Comparison of ENCODE assay signal across 8 cellular contexts in genomic region chr22:35540600-35541253, GRCh38. TPM values are rescaled to one million over a fixed set of nuclear protein-coding genes. Genes with fewer than 3 reads are reported as not detected.
DNase-seq lines count a peak whose midpoint lies in the region; ATAC-seq, FAIRE-seq and TF ChIP-seq lines count a peak whose summit lies in the region.

Gene RASD2, plus strand, starts transcription at chr22:35540831. Its CDS starts 5,979 bp downstream, at chr22:35546810.

- no peak within 1 kb of the TSS for H3K9ac ChIP-seq in iPS-20b (ENCODE audit: low read depth, low read length)
- no peak within 1 kb of the TSS for H3K9ac ChIP-seq in smooth muscle cell (ENCODE audit: low read depth)

- peaks cover 15% of the 10 kb centered on the region for H3K4me1 ChIP-seq in A549
- H3K4me1 ChIP-seq in Panc1 (ENCODE audit: control insufficient read depth, insufficient read depth, low read length) = peaks cover 14% of the 10 kb centered on the region
- peaks cover 12% of the 10 kb centered on the region for H3K4me1 ChIP-seq in iPS-20b (ENCODE audit: insufficient read depth, low read length)
- H3K4me1 ChIP-seq in smooth muscle cell (ENCODE audit: low read depth) = peaks cover 5% of the 10 kb centered on the region

- H3K4me2 ChIP-seq in A549 (peak within 1 kb of the TSS; percentile 98), smooth muscle cell (peak within 1 kb of the TSS; percentile 96)

- DNase-seq in A549 (ENCODE audit: low read depth in 1 of 2, low spot score in 1 of 2) (peak; percentile 51 to 57), Panc1 (ENCODE audit: low read depth, low spot score) (no peak), smooth muscle cell (lab: John Stamatoyannopoulos, UW; ENCODE audit: unreplicated experiment) (peak; percentile 44)

- H2AFZ ChIP-seq in smooth muscle cell (ENCODE audit: low read depth) = peak within 1 kb of the TSS; percentile 79

- BruUV-seq in Panc1 (replicated peaks; lab: Mats Ljungman, UMichigan) = no TSS peak

- TF ChIP-seq RAD21 in A549 (conservative IDR thresholded peaks at IDR 0.05 in 1 of 2, IDR thresholded peaks at IDR 0.05 in 1 of 2) = no peak

- no peaks in the 10 kb centered on the region for H3K79me2 ChIP-seq in smooth muscle cell (ENCODE audit: low read depth)

- H3K36me3 ChIP-seq in Panc1 (ENCODE audit: control insufficient read depth, insufficient read depth, low read length) (no peaks in the 10 kb centered on the region), iPS-20b (ENCODE audit: insufficient read depth, low read depth, low read length) (no peaks in the 10 kb centered on the region), smooth muscle cell (ENCODE audit: low read depth) (no peaks in the 10 kb centered on the region)

- no peaks in the 10 kb centered on the region for H3K27me3 ChIP-seq in Panc1 (ENCODE audit: control insufficient read depth, insufficient read depth, low read length)
- H3K27me3 ChIP-seq in iPS-20b (ENCODE audit: insufficient read depth, low read length) = peaks cover 59% of the 10 kb centered on the region
- peaks cover 42% of the 10 kb centered on the region for H3K27me3 ChIP-seq in smooth muscle cell (ENCODE audit: low read depth)

- no peaks in the 10 kb centered on the region for H4K20me1 ChIP-seq in smooth muscle cell (ENCODE audit: low read depth)

- no peak for TF ChIP-seq EP300 in A549 (IDR thresholded peaks at IDR 0.05)

- intact Hi-C loops in Panc1 (cut with micrococcal nuclease; ENCODE audit: unreplicated experiment) = no loop called here

- WGBS in A549 (ENCODE audit: missing lambda C conversion rate) = 0% methylated on average over 9 of the region's 49 CpGs
- WGBS in smooth muscle cell (ENCODE audit: low lambda C conversion rate) = 2% methylated on average over 31 of the region's 49 CpGs

- no peaks in the 10 kb centered on the region for H3K9me3 ChIP-seq in A549
- no peaks in the 10 kb centered on the region for H3K9me3 ChIP-seq in Panc1 (ENCODE audit: control insufficient read depth, insufficient read depth, low read depth, low read length)
- H3K9me3 ChIP-seq in iPS-20b (ENCODE audit: insufficient read depth, low read depth, low read length) = no peaks in the 10 kb centered on the region
- H3K9me3 ChIP-seq in smooth muscle cell (replicated peaks; ENCODE audit: low read depth) = no peaks in the 10 kb centered on the region

- POLR2A ChIA-PET in A549 (lab: Yijun Ruan, JAX) (no interaction called here), Panc1 (lab: Charles Lee) (no interaction called here)

- H3K4me3 ChIP-seq in A549 (peak within 1 kb of the TSS; percentile 65), Panc1 (ENCODE audit: low read depth in 2 of 2, low read length in 2 of 2) (peak within 1 kb of the TSS; percentile 54 to 75), iPS-20b (ENCODE audit: low read length) (peak within 1 kb of the TSS; percentile 74), smooth muscle cell (peak within 1 kb of the TSS; percentile 56)

- H3F3A ChIP-seq in smooth muscle cell (ENCODE audit: low read depth) = no peaks in the 10 kb centered on the region

- TF ChIP-seq POLR2A in A549 (IDR thresholded peaks at IDR 0.05; ENCODE audit: low read length) = no peak

- peak; percentile 65 to 68 for ATAC-seq in A549
- peak; percentile 19 for ATAC-seq in GM18907 (IDR thresholded peaks at IDR 0.05; ENCODE audit: unreplicated experiment)
- ATAC-seq in Panc1 = peak; percentile 75
- ATAC-seq in GM21576 (IDR thresholded peaks at IDR 0.05; ENCODE audit: unreplicated experiment) = no peak
- ATAC-seq in HG03097 (IDR thresholded peaks at IDR 0.05; ENCODE audit: low FRiP score, unreplicated experiment) = no peak

- CTCF ChIA-PET in A549 (lab: Yijun Ruan, JAX) = interaction anchor here (1.4 to 3.7 kb wide), 5 partner anchors 9 to 190 kb away, joined by 4 to 15 read pairs (median 7); no protein-coding TSS in a partner anchor
- CTCF ChIA-PET in Panc1 (lab: Charles Lee) = no interaction called here

- in situ Hi-C loops in Panc1 (cut with HindIII; ENCODE audit: low pct_unique_long_range_greater_than_20kb, low sequenced_read_pairs) = no loop called here

- H3K27ac ChIP-seq in A549 = peak within 1 kb of the TSS; percentile 83 to 92
- H3K27ac ChIP-seq in Panc1 (ENCODE audit: low read length) = peak within 1 kb of the TSS; percentile 77
- H3K27ac ChIP-seq in angular gyrus (ENCODE audit: low read depth, low read length) = peak within 1 kb of the TSS; percentile 54
- no peak within 1 kb of the TSS for H3K27ac ChIP-seq in iPS-20b (ENCODE audit: low read length)
- H3K27ac ChIP-seq in smooth muscle cell (ENCODE audit: low read depth) = no peak within 1 kb of the TSS

- no peak for FAIRE-seq in A549 (lab: Jason Lieb, UNC)

- TF ChIP-seq CTCF in A549 (IDR thresholded peaks at IDR 0.05) (no peak), Panc1 (IDR thresholded peaks at IDR 0.05) (no peak), smooth muscle cell (IDR thresholded peaks at IDR 0.05; ENCODE audit: borderline replicate concordance, insufficient read depth, poor library complexity, severe bottlenecking) (no peak)

TF ChIP-seq in A549, 52 proteins besides CTCF, POLR2A, EP300 and RAD21:
- TF ChIP-seq HES2 (IDR thresholded peaks at IDR 0.05) = no peak
TF ChIP-seq in A549: peak in this region for 0.

RNA-seq across cellular contexts. Expression of gene RASD2, which starts in this region (rescaled TPM):
- polyA plus RNA-seq in A549 (2011; rRNA removed) = 0.61 and 0.93 TPM in 2 replicates
- polyA plus RNA-seq in A549 (2012; cell fraction: cytosol; rRNA removed) = 0.54 and 0.76 TPM in 2 replicates
- polyA plus RNA-seq in A549 (2012; cell fraction: nucleus; rRNA removed) = 0.86 and 1.2 TPM in 2 replicates
- 1.2 to 1.4 TPM (median 1.3 TPM) in 3 replicates for polyA plus RNA-seq in A549 (2017; fragmentation: RNase III; extraction: RNeasy Plus Mini Kit Qiagen cat#74134 plus additional on column Dnase treatment)
- 1.1 and 1.4 TPM in 2 replicates for polyA minus RNA-seq in A549 (2011; rRNA and poly(A)+ RNA removed)
- 26.7 TPM for total RNA-seq in Panc1 (2021; ENCODE audit: unreplicated experiment)
- polyA plus RNA-seq in Panc1 (2012; ENCODE audit: insufficient read length) = 60.7 TPM
- 0.27 TPM in 1 of 2 replicates, not detected in the other for total RNA-seq in smooth muscle cell
- polyA plus RNA-seq in smooth muscle cell = 0.86 TPM in 1 of 2 replicates, not detected in the other

Comparison
In these comparisons a context has a peak if more than half of its experiments do, and no peak if none do; other contexts are left out.
1. RNA of gene RASD2 (total RNA-seq): 26.7 TPM in Panc1 (single experiment); 0.27 TPM in smooth muscle cell; every median in the first group is over 10 times any median in the second.
2. Peak in DNase-seq, H3K4me3 ChIP-seq and H3K4me2 ChIP-seq in smooth muscle cell; RNA of the gene not detected or under 1 TPM.
3. ATAC-seq: peak in A549 (2 of 2), GM18907 (single experiment) and Panc1 (single experiment); none in GM21576 (single experiment) and HG03097 (single experiment).
4. H3K27ac ChIP-seq: peak in A549 (2 of 2), Panc1 (single experiment) and angular gyrus (single experiment); none in iPS-20b (single experiment) and smooth muscle cell (single experiment).
5. Peak in every context shown above with its lines, with median percentiles within 50 percentile points of each other: H3K4me3 ChIP-seq.